In the genomic region with DNA sequence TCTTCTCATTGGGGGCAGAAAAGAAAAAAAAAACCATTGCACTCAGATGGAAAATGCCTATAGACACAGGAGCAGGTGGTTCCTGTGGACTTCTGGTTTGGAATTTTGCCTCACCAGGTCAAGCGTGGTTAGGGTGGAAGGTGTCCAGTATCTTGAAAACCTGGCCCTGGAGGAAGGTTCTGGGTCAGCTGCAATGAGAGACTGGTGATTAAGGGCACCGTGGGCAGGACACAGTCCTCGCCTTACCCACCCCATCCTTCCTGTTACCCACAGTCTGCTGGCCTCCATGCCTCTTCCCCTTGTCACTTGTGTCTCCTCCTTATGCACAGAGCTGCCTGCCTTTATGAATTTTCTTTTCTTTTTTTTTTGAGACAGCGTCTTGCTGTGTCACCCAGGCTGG, we compare ENCODE assay signal across 25 cellular contexts.
"Had no signal": no experiment of that assay in that cellular context is flagged by ENCODE, and none has a peak within 500 bp of the region (broad histone marks: within the 10 kb centered on the region; RNA-seq: fewer than 3 reads in every experiment).

No MANE protein-coding gene starts in this region.

- H3K9ac ChIP-seq: SK-N-SH had no signal

- ATAC-seq: activated T-cell treated with anti-CD3 and anti-CD28 coated beads, Interleukin-2, amount 50 U/mL, for 72 hours; right cardiac atrium; T-cell had no signal

- H3K9me3 ChIP-seq: left ventricle myocardium inferior, prostate gland, SK-N-SH, tibial nerve had no signal

- H3K9me3 Mint-ChIP-seq: activated T-cell treated with anti-CD3 and anti-CD28 coated beads, Interleukin-2, amount 50 U/mL, for 72 hours; central memory CD8-positive, alpha-beta T cell; memory B cell; nephron; T-cell had no signal

- H3K4me3 ChIP-seq: dorsolateral prefrontal cortex, left ventricle myocardium inferior, prostate gland, skin epidermis, tibial nerve had no signal

- H3K4me3 Mint-ChIP-seq: activated naive CD8-positive, alpha-beta T cell; activated T-cell treated with anti-CD3 and anti-CD28 coated beads, Interleukin-2, amount 50 U/mL, for 72 hours; central memory CD8-positive, alpha-beta T cell; memory B cell; nephron; T-cell had no signal

- DNase-seq: activated CD4-positive, alpha-beta T cell treated with anti-CD3 and anti-CD28 coated beads, Interleukin-2, amount 50 U/mL, for 48 hours; activated gamma-delta T cell treated with Interleukin-2 at 50 U/mL for 16 hours; activated T-cell treated with anti-CD3 and anti-CD28 coated beads, Interleukin-2, amount 50 U/mL, for 72 hours; amniotic stem cell; brain microvascular endothelial cell; dorsolateral prefrontal cortex; kidney; left ventricle myocardium inferior; occipital lobe; right cardiac atrium; SK-N-SH; stimulated activated CD4-positive, alpha-beta T cell treated with anti-CD3 and anti-CD28 coated beads, Interleukin-15, amount 100 ng/mL, for 24 hours; stimulated activated CD4-positive, alpha-beta T cell treated with anti-CD3 and anti-CD28 coated beads, Interleukin-4, amount 100 ng/mL, for 1 hour; stimulated activated naive CD4-positive, alpha-beta T cell treated with Interleukin-2 at 50 U/mL for 16 hours; substantia nigra; T-cell; T1000 had no signal

- H3K36me3 ChIP-seq: brain microvascular endothelial cell, left ventricle myocardium inferior, prostate gland had no signal

- H3K4me1 Mint-ChIP-seq: central memory CD8-positive, alpha-beta T cell; T-cell had no signal

- H3K36me3 Mint-ChIP-seq: activated naive CD8-positive, alpha-beta T cell; memory B cell; T-cell had no signal

- H3K27me3 ChIP-seq: brain microvascular endothelial cell, tibial nerve had no signal

- H3K9me2 ChIP-seq: SK-N-SH had no signal

- H3K27me3 Mint-ChIP-seq: activated naive CD8-positive, alpha-beta T cell; central memory CD8-positive, alpha-beta T cell; memory B cell; T-cell had no signal

- H3K27ac Mint-ChIP-seq: activated naive CD8-positive, alpha-beta T cell; activated T-cell treated with anti-CD3 and anti-CD28 coated beads, Interleukin-2, amount 50 U/mL, for 72 hours; memory B cell; nephron; T-cell had no signal

- H3K4me2 ChIP-seq: SK-N-SH had no signal

- H3K27ac ChIP-seq: brain microvascular endothelial cell, dorsolateral prefrontal cortex, left ventricle myocardium inferior, prostate gland, skin epidermis, tibial nerve, VCaP had no signal

- H3K4me1 ChIP-seq: prostate gland had no signal
